ENCODE assay signal across 1 cellular context in genomic region chr19:1592023-1592754, GRCh38.
TF ChIP-seq lines count a peak whose summit lies in the region.

No MANE protein-coding gene starts in this region.

TF ChIP-seq in SK-N-SH, 30 proteins besides CTCF, POLR2A, EP300 and RAD21:
- TF ChIP-seq RFX5 (IDR thresholded peaks at IDR 0.05; ENCODE audit: low read length) (no peak), CHD2 (IDR thresholded peaks at IDR 0.05; ENCODE audit: low read length, partially characterized antibody) (no peak), SIN3A (IDR thresholded peaks at IDR 0.05; ENCODE audit: borderline replicate concordance, low read depth, low read length) (peak; percentile 64), FOXM1 (IDR thresholded peaks at IDR 0.05; ENCODE audit: low read depth) (no peak), FOXJ3 (CRISPR knock-in tag; IDR thresholded peaks at IDR 0.05) (no peak), GABPA (IDR thresholded peaks at IDR 0.05; ENCODE audit: low read depth) (no peak), POLR2AphosphoS5 (IDR thresholded peaks at IDR 0.05; ENCODE audit: low read depth, low read length) (peak; percentile 92), YY1 (IDR thresholded peaks at IDR 0.05; ENCODE audit: low read depth) (no peak), MEF2A (IDR thresholded peaks at IDR 0.05; ENCODE audit: borderline replicate concordance, low read depth) (no peak), TEAD4 (IDR thresholded peaks at IDR 0.05; ENCODE audit: borderline replicate concordance, insufficient read depth) (0 out of 2 replicates have a peak, but pooled peaks have one; percentile 5), SMC3 (IDR thresholded peaks at IDR 0.05; ENCODE audit: low read depth, low read length) (peak; percentile 8; the same call in 1 of the 2 replicates), USF2 (IDR thresholded peaks at IDR 0.05; ENCODE audit: borderline replicate concordance, low read depth, low read length) (no peak), USF1 (IDR thresholded peaks at IDR 0.05; ENCODE audit: borderline replicate concordance, low read depth) (no peak), TAF1 (IDR thresholded peaks at IDR 0.05; ENCODE audit: borderline replicate concordance, low read depth, low read length) (peak; percentile 87; the same call in 1 of the 2 replicates), RCOR1 (IDR thresholded peaks at IDR 0.05; ENCODE audit: low read length) (no peak), ELF1 (IDR thresholded peaks at IDR 0.05) (no peak), EZH2phosphoT487 (IDR thresholded peaks at IDR 0.05; ENCODE audit: borderline replicate concordance, low read depth) (no peak), JUND (IDR thresholded peaks at IDR 0.05) (no peak), ZBTB33 (IDR thresholded peaks at IDR 0.05; ENCODE audit: borderline replicate concordance, low read depth) (no peak; the same call in 1 of the 2 replicates), NRF1 (IDR thresholded peaks at IDR 0.05; ENCODE audit: low read depth, low read length) (peak; percentile 90), NFIC (IDR thresholded peaks at IDR 0.05; ENCODE audit: borderline replicate concordance) (no peak), GATA2 (CRISPR knock-in tag; IDR thresholded peaks at IDR 0.05) (no peak), MAX (IDR thresholded peaks at IDR 0.05; ENCODE audit: low read depth) (peak; percentile 90), FOSL2 (IDR thresholded peaks at IDR 0.05; ENCODE audit: borderline replicate concordance, low read depth) (no peak), TCF12 (IDR thresholded peaks at IDR 0.05) (no peak), MXI1 (IDR thresholded peaks at IDR 0.05; ENCODE audit: low read depth, low read length) (peak; percentile 85), REST (IDR thresholded peaks at IDR 0.05; ENCODE audit: low read depth, low read length) (no peak), PBX3 (IDR thresholded peaks at IDR 0.05) (peak; percentile 14; the same call in 1 of the 2 replicates), RXRA (IDR thresholded peaks at IDR 0.05; ENCODE audit: borderline replicate concordance, low read depth) (no peak), IRF3 (IDR thresholded peaks at IDR 0.05; ENCODE audit: low read depth, low read length) (no peak)
